13 cellular contexts compared by ENCODE assay signal in genomic region chr2:126673215-126673614, GRCh38. TPM values are rescaled to one million over a fixed set of nuclear protein-coding genes. Genes with fewer than 3 reads are reported as not detected.
A peak's percentile ranks its signal among the peaks of the same experiment; 100 is the strongest.
DNase-seq lines count a peak whose midpoint lies in the region; ATAC-seq and TF ChIP-seq lines count a peak whose summit lies in the region.
"Had no signal": no experiment of that assay in that cellular context is flagged by ENCODE, and none has a peak within 500 bp of the region (broad histone marks: within the 10 kb centered on the region; RNA-seq: fewer than 3 reads in every experiment).

No MANE protein-coding gene starts in this region.

- peak overlapping the region; percentile 23 for H3K27ac Mint-ChIP-seq in activated T-cell treated with anti-CD3 and anti-CD28 coated beads, Interleukin-2, amount 50 U/mL, for 24 hours
- H3K27ac Mint-ChIP-seq in activated T-cell treated with anti-CD3 and anti-CD28 coated beads, Interleukin-2, amount 50 U/mL, for 72 hours, result no peak overlapping the region
- peak overlapping the region in 5 of 9 donors; percentile 22 to 81 (median 72) for H3K27ac Mint-ChIP-seq in naive thymus-derived CD4-positive, alpha-beta T cell
- H3K27ac Mint-ChIP-seq: GM23338 had no signal

- no peak for TF ChIP-seq CTCF in spleen (IDR thresholded peaks at IDR 0.05 in 8 of 11, conservative IDR thresholded peaks at IDR 0.05 in 3 of 11)

- POLR2A ChIA-PET in naive thymus-derived CD4-positive, alpha-beta T cell (lab: Charles Lee), result interaction anchor here (1.1 kb wide), 1 partner anchor 13 kb away, joined by 3 read pairs; no protein-coding TSS in a partner anchor

- peaks cover 8% of the 10 kb centered on the region for H3K9me3 Mint-ChIP-seq in activated T-cell treated with anti-CD3 and anti-CD28 coated beads, Interleukin-2, amount 50 U/mL, for 24 hours
- peaks cover 5% of the 10 kb centered on the region in 2 donors for H3K9me3 Mint-ChIP-seq in activated T-cell treated with anti-CD3 and anti-CD28 coated beads, Interleukin-2, amount 50 U/mL, for 72 hours
- peaks cover 0 to 17% (median 11%) of the 10 kb centered on the region in 11 donors for H3K9me3 Mint-ChIP-seq in naive thymus-derived CD4-positive, alpha-beta T cell

- H3K4me1 ChIP-seq in naive thymus-derived CD4-positive, alpha-beta T cell (ENCODE audit: control insufficient read depth in 2 of 2, insufficient read depth in 2 of 2, low read length in 2 of 2), result peaks cover 0 to 23% of the 10 kb centered on the region in 2 donors
- peaks cover 0 to 70% (median 18%) of the 10 kb centered on the region in 6 donors for H3K4me1 ChIP-seq in spleen

- no peak for DNase-seq in activated T-cell treated with anti-CD3 and anti-CD28 coated beads, Interleukin-2, amount 50 U/mL, for 24 hours
- no peak for DNase-seq in activated T-cell treated with anti-CD3 and anti-CD28 coated beads, Interleukin-2, amount 50 U/mL, for 72 hours
- DNase-seq in left ventricle myocardium superior (no peak), Right ventricle myocardium inferior (ENCODE audit: missing footprints) (no peak), amniotic stem cell (lab: John Stamatoyannopoulos, UW) (no peak), spleen (no peak)
- no peak for DNase-seq in naive thymus-derived CD4-positive, alpha-beta T cell
- DNase-seq: DMS79 treated with DMSO at 0.1 percent for 48 hours, EL, H7 had no signal

- peaks cover 0 to 9% (median 0%) of the 10 kb centered on the region in 3 experiments for H3K9me3 ChIP-seq in naive thymus-derived CD4-positive, alpha-beta T cell (ENCODE audit: control insufficient read depth in 2 of 3, low read length in 3 of 3)
- peaks cover 0 to 19% (median 18%) of the 10 kb centered on the region in 8 donors for H3K9me3 ChIP-seq in spleen

- CTCF ChIA-PET in naive thymus-derived CD4-positive, alpha-beta T cell (lab: Charles Lee), result no interaction called here

- H3K27ac ChIP-seq in naive thymus-derived CD4-positive, alpha-beta T cell (ENCODE audit: low read depth, low read length), result no peak overlapping the region
- H3K27ac ChIP-seq in spleen, result no peak overlapping the region
- H3K27ac ChIP-seq: 22Rv1 had no signal

- no peaks in the 10 kb centered on the region for H3K27me3 ChIP-seq in naive thymus-derived CD4-positive, alpha-beta T cell (ENCODE audit: control insufficient read depth in 2 of 2, insufficient read depth in 2 of 2, low read length in 2 of 2)
- no peaks in the 10 kb centered on the region for H3K27me3 ChIP-seq in spleen (replicated peaks in 1 of 7)

- no peak for TF ChIP-seq POLR2A in spleen (IDR thresholded peaks at IDR 0.05)

- peaks cover 0 to 57% (median 9%) of the 10 kb centered on the region in 3 experiments for H3K36me3 ChIP-seq in naive thymus-derived CD4-positive, alpha-beta T cell (ENCODE audit: control insufficient read depth in 2 of 3, insufficient read depth in 3 of 3, low read length in 3 of 3)
- H3K36me3 ChIP-seq in spleen, result peaks cover 0 to 89% (median 19%) of the 10 kb centered on the region in 6 donors

- H3K4me3 ChIP-seq in naive thymus-derived CD4-positive, alpha-beta T cell (ENCODE audit: low read length), result no peak overlapping the region
- H3K4me3 ChIP-seq in spleen, result no peak overlapping the region
- H3K4me3 ChIP-seq: GM23338 had no signal

- no peaks in the 10 kb centered on the region for H3K27me3 Mint-ChIP-seq in activated T-cell treated with anti-CD3 and anti-CD28 coated beads, Interleukin-2, amount 50 U/mL, for 24 hours
- H3K27me3 Mint-ChIP-seq in activated T-cell treated with anti-CD3 and anti-CD28 coated beads, Interleukin-2, amount 50 U/mL, for 72 hours (ENCODE audit: low read depth), result no peaks in the 10 kb centered on the region
- H3K27me3 Mint-ChIP-seq in naive thymus-derived CD4-positive, alpha-beta T cell, result no peaks in the 10 kb centered on the region

- H3K4me1 Mint-ChIP-seq in activated T-cell treated with anti-CD3 and anti-CD28 coated beads, Interleukin-2, amount 50 U/mL, for 24 hours (ENCODE audit: low read depth), result peaks cover 63% of the 10 kb centered on the region
- H3K4me1 Mint-ChIP-seq in activated T-cell treated with anti-CD3 and anti-CD28 coated beads, Interleukin-2, amount 50 U/mL, for 72 hours (ENCODE audit: low read depth), result peaks cover 31% of the 10 kb centered on the region
- H3K4me1 Mint-ChIP-seq in naive thymus-derived CD4-positive, alpha-beta T cell, result peaks cover 32 to 91% (median 83%) of the 10 kb centered on the region in 7 donors
- H3K4me1 Mint-ChIP-seq: GM23338 had no signal

- H3K36me3 Mint-ChIP-seq in activated T-cell treated with anti-CD3 and anti-CD28 coated beads, Interleukin-2, amount 50 U/mL, for 24 hours (ENCODE audit: low read depth), result peaks cover 94% of the 10 kb centered on the region
- peaks cover 13 to 28% of the 10 kb centered on the region in 2 donors for H3K36me3 Mint-ChIP-seq in activated T-cell treated with anti-CD3 and anti-CD28 coated beads, Interleukin-2, amount 50 U/mL, for 72 hours (ENCODE audit: insufficient read depth in 2 of 2)
- peaks cover 14 to 77% (median 47%) of the 10 kb centered on the region in 5 donors for H3K36me3 Mint-ChIP-seq in naive thymus-derived CD4-positive, alpha-beta T cell

- intact Hi-C loops in left ventricle myocardium superior (cut with micrococcal nuclease) (no loop called here), Right ventricle myocardium inferior (cut with DNase I) (no loop called here), spleen (cut with DNase I; ENCODE audit: low total_unique reads) (no loop called here)
- intact Hi-C loops in naive thymus-derived CD4-positive, alpha-beta T cell (cut with micrococcal nuclease), result no loop called here

- WGBS in spleen, 5 donors, result 94 to 97% (median 96%) methylated on average over 10 of the region's 10 CpGs

- ATAC-seq in activated T-cell treated with anti-CD3 and anti-CD28 coated beads, Interleukin-2, amount 50 U/mL, for 72 hours (replicated peaks in 1 of 2), result no peak
- ATAC-seq in left ventricle myocardium superior (peak; percentile 23), Right ventricle myocardium inferior (no peak), HG02642 (IDR thresholded peaks at IDR 0.05; ENCODE audit: poor library complexity, unreplicated experiment) (no peak)
- no peak for ATAC-seq in naive thymus-derived CD4-positive, alpha-beta T cell
- ATAC-seq: GM23338 had no signal

- no peak overlapping the region for H3K4me3 Mint-ChIP-seq in activated T-cell treated with anti-CD3 and anti-CD28 coated beads, Interleukin-2, amount 50 U/mL, for 24 hours
- H3K4me3 Mint-ChIP-seq in activated T-cell treated with anti-CD3 and anti-CD28 coated beads, Interleukin-2, amount 50 U/mL, for 72 hours, result no peak overlapping the region
- peak overlapping the region in 2 of 10 donors; percentile 42 to 49 for H3K4me3 Mint-ChIP-seq in naive thymus-derived CD4-positive, alpha-beta T cell
- H3K4me3 Mint-ChIP-seq: GM23338 had no signal

RNA-seq across cellular contexts. Expression of gene GYPC, which starts 17.3 kb away (rescaled TPM):
- total RNA-seq in activated T-cell treated with anti-CD3 and anti-CD28 coated beads, Interleukin-2, amount 50 U/mL, for 72 hours, result 100 to 1,000 TPM; 144 to 148 TPM
- 114 TPM for total RNA-seq in left ventricle myocardium superior
- total RNA-seq in Right ventricle myocardium inferior, result 121 TPM
- total RNA-seq in naive thymus-derived CD4-positive, alpha-beta T cell, result 100 to 1,000 TPM; 114 to 146 (median 116) TPM
- 100 to 1,000 TPM; 249 to 277 TPM for polyA plus RNA-seq in naive thymus-derived CD4-positive, alpha-beta T cell
- 100 to 1,000 TPM in 5 of 7 donors, 10 to 100 TPM in 2; 86.6 to 193 (median 138) TPM for total RNA-seq in spleen
- polyA plus RNA-seq in spleen, result 100 to 1,000 TPM; 187 to 202 (median 201) TPM
